24 cellular contexts compared by ENCODE assay signal in genomic region chr7:51046482-51046881, GRCh38.
DNase-seq lines count a peak whose midpoint lies in the region; ATAC-seq, FAIRE-seq and TF ChIP-seq lines count a peak whose summit lies in the region.
"Had no signal": no experiment of that assay in that cellular context is flagged by ENCODE, and none has a peak within 500 bp of the region (broad histone marks: within the 10 kb centered on the region; RNA-seq: fewer than 3 reads in every experiment).

No MANE protein-coding gene starts in this region.

- FAIRE-seq in astrocyte (lab: Jason Lieb, UNC): no peak
- FAIRE-seq: A204.1, GM12878 had no signal

- DNase-seq in HCT116 (ENCODE audit: low read depth, low spot score) (no peak), astrocyte (ENCODE audit: low read depth) (no peak), hepatocyte (ENCODE audit: low spot score) (no peak), SHP77 treated with DMSO at 0.1 percent for 48 hours (lab: John Stamatoyannopoulos, UW) (no peak)
- no peak for DNase-seq in activated CD4-positive, CD25-positive, alpha-beta regulatory T cell (lab: John Stamatoyannopoulos, UW)
- DNase-seq: C1 segment of cervical spinal cord; CD4-positive, alpha-beta memory T cell; COR-L47; DMS 273 treated with DMSO at 0.1 percent for 48 hours; DMS79; GDM1; KBM-7; MV-4-11; NCI-H1105 treated with DMSO at 0.1 percent for 48 hours; NCI-H146; NCI-H1930; NCI-H2107; NCI-H524 treated with DMSO at 0.1 percent for 48 hours; NCI-H774; SHP77 had no signal

- H3K4me1 ChIP-seq in HCT116 (ENCODE audit: control insufficient read depth in 1 of 2, insufficient read depth in 2 of 2, low read length in 2 of 2): peaks cover 19% of the 10 kb centered on the region in 2 experiments
- H3K4me1 ChIP-seq in astrocyte (ENCODE audit: insufficient read depth, low read length): peaks cover 21% of the 10 kb centered on the region
- H3K4me1 ChIP-seq in hepatocyte (ENCODE audit: insufficient read depth): peaks cover 10% of the 10 kb centered on the region

- H3K9me3 ChIP-seq in HCT116 (ENCODE audit: control insufficient read depth in 1 of 2, insufficient read depth in 1 of 2, low read depth in 1 of 2, low read length in 2 of 2) (no peaks in the 10 kb centered on the region), astrocyte (ENCODE audit: insufficient read depth, low read depth, low read length) (no peaks in the 10 kb centered on the region), hepatocyte (ENCODE audit: low read depth) (no peaks in the 10 kb centered on the region)

- TF ChIP-seq POLR2A in HCT116 (IDR thresholded peaks at IDR 0.05; ENCODE audit: borderline replicate concordance, extremely low read depth, insufficient read depth, insufficient read length): no peak

- CTCF ChIA-PET in HCT116 (lab: Charles Lee): no interaction called here

- H3K79me2 ChIP-seq in HCT116 (ENCODE audit: insufficient read depth, low read length) (no peaks in the 10 kb centered on the region), astrocyte (ENCODE audit: insufficient read depth, low read length) (no peaks in the 10 kb centered on the region), hepatocyte (no peaks in the 10 kb centered on the region)

- H3K4me3 ChIP-seq in HCT116 (replicated peaks in 1 of 2; ENCODE audit: low read depth in 1 of 2, low read length in 2 of 2) (no peak overlapping the region), astrocyte (ENCODE audit: insufficient read depth, low read depth, low read length) (no peak overlapping the region), hepatocyte (no peak overlapping the region)
- H3K4me3 ChIP-seq: GM12878 had no signal

- H3K9ac ChIP-seq in HCT116 (ENCODE audit: low read length) (no peak overlapping the region), astrocyte (ENCODE audit: low read length) (peak overlapping the region; percentile 26)

- no peak overlapping the region for H2AFZ ChIP-seq in HCT116 (ENCODE audit: low read depth, low read length, poor library complexity, severe bottlenecking)
- no peak overlapping the region for H2AFZ ChIP-seq in astrocyte (ENCODE audit: low read depth, low read length)
- no peak overlapping the region for H2AFZ ChIP-seq in hepatocyte

- TF ChIP-seq CTCF in HCT116 (IDR thresholded peaks at IDR 0.05 in 2 of 3, conservative IDR thresholded peaks at IDR 0.05 in 1 of 3; ENCODE audit: borderline replicate concordance in 1 of 3, insufficient read depth in 1 of 3, low read depth in 2 of 3, low read length in 2 of 3) (no peak), astrocyte (IDR thresholded peaks at IDR 0.05; ENCODE audit: insufficient read depth, low read depth, low read length) (no peak), hepatocyte (IDR thresholded peaks at IDR 0.05; ENCODE audit: poor library complexity) (no peak)

- intact Hi-C loops in HCT116 (cut with micrococcal nuclease): no loop called here

- no TSS peak for BruUV-seq in HCT116 (replicated peaks; lab: Mats Ljungman, UMichigan)

- no peak overlapping the region for H3K27ac Mint-ChIP-seq in astrocyte (ENCODE audit: unreplicated experiment)
- H3K27ac Mint-ChIP-seq: CD4-positive, alpha-beta memory T cell had no signal

- ATAC-seq in HCT116: no peak
- ATAC-seq in GM18909 (IDR thresholded peaks at IDR 0.05; ENCODE audit: poor library complexity, unreplicated experiment): no peak
- ATAC-seq in GM18519 (IDR thresholded peaks at IDR 0.05; ENCODE audit: low FRiP score, unreplicated experiment): no peak
- ATAC-seq: GM12878 had no signal

- H3K9me3 Mint-ChIP-seq in astrocyte (ENCODE audit: unreplicated experiment): no peaks in the 10 kb centered on the region
- H3K9me3 Mint-ChIP-seq: CD4-positive, alpha-beta memory T cell had no signal

- H3K27me3 Mint-ChIP-seq in astrocyte (ENCODE audit: low read depth, unreplicated experiment): no peaks in the 10 kb centered on the region

- no peak for TF ChIP-seq RAD21 in HCT116 (IDR thresholded peaks at IDR 0.05; ENCODE audit: low read depth)

- H3K4me3 Mint-ChIP-seq in astrocyte (ENCODE audit: unreplicated experiment): no peak overlapping the region
- H3K4me3 Mint-ChIP-seq: CD4-positive, alpha-beta memory T cell had no signal

- H4K20me1 ChIP-seq in HCT116 (ENCODE audit: insufficient read depth) (no peaks in the 10 kb centered on the region), astrocyte (ENCODE audit: insufficient read depth, low read length) (no peaks in the 10 kb centered on the region), hepatocyte (ENCODE audit: insufficient read depth, poor library complexity, severe bottlenecking) (no peaks in the 10 kb centered on the region)

- POLR2A ChIA-PET in HCT116 (lab: Charles Lee): no interaction called here

- peaks cover 11% of the 10 kb centered on the region for H3K4me1 Mint-ChIP-seq in astrocyte (ENCODE audit: low read depth, unreplicated experiment)
- H3K4me1 Mint-ChIP-seq: CD4-positive, alpha-beta memory T cell had no signal

- H3K27ac ChIP-seq in HCT116 (ENCODE audit: low read depth, low read length): no peak overlapping the region
- no peak overlapping the region for H3K27ac ChIP-seq in astrocyte (ENCODE audit: low read depth, low read length)
- peak overlapping the region; percentile 79 for H3K27ac ChIP-seq in hepatocyte

- H3K27me3 ChIP-seq in HCT116 (ENCODE audit: insufficient read depth, low read length) (peaks cover 15% of the 10 kb centered on the region; the same call in 1 of the 2 replicates), astrocyte (ENCODE audit: insufficient read depth, low read length) (peaks cover 31% of the 10 kb centered on the region), hepatocyte (no peaks in the 10 kb centered on the region)

- H3K9me2 ChIP-seq in HCT116 (ENCODE audit: insufficient read depth) (no peaks in the 10 kb centered on the region), hepatocyte (replicated peaks; ENCODE audit: insufficient read depth) (no peaks in the 10 kb centered on the region)

- RAD21 ChIA-PET in HCT116 (lab: Charles Lee; ENCODE audit: low non-redundant PET in 1 of 2, low total read pairs in 2 of 2, uncharacterized antibody in 2 of 2, unreplicated experiment in 2 of 2): no interaction called here

- no peaks in the 10 kb centered on the region; a peak in 1 of 4 replicates for H3K36me3 ChIP-seq in HCT116 (ENCODE audit: control insufficient read depth in 1 of 2, insufficient read depth in 2 of 2, low read length in 2 of 2)
- no peaks in the 10 kb centered on the region for H3K36me3 ChIP-seq in astrocyte (ENCODE audit: insufficient read depth, low read length)
- no peaks in the 10 kb centered on the region for H3K36me3 ChIP-seq in hepatocyte (replicated peaks; ENCODE audit: insufficient read depth, low read depth)

- no peaks in the 10 kb centered on the region for H3K36me3 Mint-ChIP-seq in astrocyte (ENCODE audit: low read depth, unreplicated experiment)
- H3K36me3 Mint-ChIP-seq: CD4-positive, alpha-beta memory T cell had no signal

- 88% methylated on average over 5 of the region's 5 CpGs for WGBS in hepatocyte (ENCODE audit: low lambda C conversion rate, missing lambda C conversion rate)

- H3K4me2 ChIP-seq in HCT116 (ENCODE audit: low read length) (peak overlapping the region; percentile 58), astrocyte (ENCODE audit: low read length) (peak overlapping the region; percentile 42), hepatocyte (no peak overlapping the region)

TF ChIP-seq in HCT116, 20 proteins besides CTCF, POLR2A, EP300 and RAD21:
- no peak for TF ChIP-seq MAX (IDR thresholded peaks at IDR 0.05)
- TF ChIP-seq FOSL1 (IDR thresholded peaks at IDR 0.05; ENCODE audit: low read depth): no peak
- TF ChIP-seq EZH2phosphoT487 (IDR thresholded peaks at IDR 0.05; ENCODE audit: borderline replicate concordance): no peak
- TF ChIP-seq SIN3A (IDR thresholded peaks at IDR 0.05; ENCODE audit: low read depth): no peak
- no peak for TF ChIP-seq YY1 (IDR thresholded peaks at IDR 0.05; ENCODE audit: extremely low read depth, insufficient replicate concordance, low read depth, low read length)
- no peak for TF ChIP-seq SRF (IDR thresholded peaks at IDR 0.05; ENCODE audit: low read depth)
- TF ChIP-seq ZBTB33 (IDR thresholded peaks at IDR 0.05; ENCODE audit: extremely low read depth, insufficient replicate concordance, low read length): no peak
- TF ChIP-seq TCF7L2 (IDR thresholded peaks at IDR 0.05; ENCODE audit: borderline replicate concordance, extremely low read depth, insufficient read depth, insufficient read length): no peak
